18 cellular contexts compared by ENCODE assay signal in the genomic region with DNA sequence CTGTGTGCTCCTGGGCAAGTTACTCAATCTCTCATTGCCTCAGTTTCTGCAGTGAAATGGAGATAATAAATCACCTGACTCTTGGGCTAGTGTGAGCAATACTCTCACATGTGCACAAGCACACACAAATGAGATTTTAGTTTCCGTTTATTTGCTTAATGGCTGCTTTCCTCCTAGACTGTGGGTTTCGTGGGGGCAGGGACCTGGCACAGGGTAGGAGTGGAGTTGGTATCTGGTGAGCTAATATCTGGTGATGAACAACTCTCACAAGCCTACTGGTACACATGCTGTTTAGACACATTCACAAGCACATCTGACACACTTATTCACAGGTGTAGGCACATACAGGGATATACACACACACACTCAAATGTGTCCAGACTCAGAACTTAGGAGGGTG.
DNase-seq lines count a peak whose midpoint lies in the region; ATAC-seq and TF ChIP-seq lines count a peak whose summit lies in the region.
"Had no signal": no experiment of that assay in that cellular context is flagged by ENCODE, and none has a peak within 500 bp of the region (broad histone marks: within the 10 kb centered on the region; RNA-seq: fewer than 3 reads in every experiment).

No MANE protein-coding gene starts in this region.

- no peak for DNase-seq in activated naive CD4-positive, alpha-beta T cell (lab: John Stamatoyannopoulos, UW)
- DNase-seq in amniotic epithelial cell (ENCODE audit: low read depth), result peak; percentile 60
- DNase-seq in stimulated activated naive CD8-positive, alpha-beta T cell treated with anti-CD3 and anti-CD28 coated beads, Interleukin-15, amount 100 ng/mL, for 72 hours, result peak in 1 of 2 donors; percentile 36
- DNase-seq in stimulated activated effector memory CD8-positive, alpha-beta T cell treated with anti-CD3 and anti-CD28 coated beads, Interleukin-12 subunit alpha, Interleukin-12 subunit beta, amount 100 ng/mL, for 72 hours (ENCODE audit: low spot score in 2 of 2), result no peak
- no peak for DNase-seq in colonic mucosa
- DNase-seq: activated effector memory CD4-positive, alpha-beta T cell treated with anti-CD3 and anti-CD28 coated beads, Interleukin-2, amount 50 U/mL, for 16 hours; endodermal cell; Kasumi-1; NCI-H1105 treated with DMSO at 0.1 percent for 48 hours; NCI-H226; sigmoid colon; substantia nigra had no signal

- intact Hi-C loops in colonic mucosa (cut with DNase I), result no loop called here

- H3K4me3 ChIP-seq in KMS-11 (IDR thresholded peaks at IDR 0.05; ENCODE audit: insufficient read depth, low read depth, low read length) (no peak overlapping the region), colonic mucosa (no peak overlapping the region)
- H3K4me3 ChIP-seq: hepatocyte, lung, sigmoid colon had no signal

- peaks cover 5% of the 10 kb centered on the region for H3K9me3 Mint-ChIP-seq in activated naive CD4-positive, alpha-beta T cell treated with anti-CD3 and anti-CD28 coated beads, Interleukin-2, amount 50 U/mL, for 24 hours
- H3K9me3 Mint-ChIP-seq in stimulated activated naive CD8-positive, alpha-beta T cell treated with anti-CD3 and anti-CD28 coated beads, Interleukin-15, amount 100 ng/mL, for 72 hours, result no peaks in the 10 kb centered on the region
- no peaks in the 10 kb centered on the region for H3K9me3 Mint-ChIP-seq in stimulated activated effector memory CD8-positive, alpha-beta T cell treated with anti-CD3 and anti-CD28 coated beads, Interleukin-12 subunit alpha, Interleukin-12 subunit beta, amount 100 ng/mL, for 72 hours
- H3K9me3 Mint-ChIP-seq: HFFc6 had no signal

- peak overlapping the region; percentile 19; the same call in 1 of the 2 replicates for H3K9ac ChIP-seq in KMS-11
- H3K9ac ChIP-seq in colonic mucosa (ENCODE audit: low read depth in 2 of 2, low read length in 2 of 2), result no peak overlapping the region

- peaks cover 26% of the 10 kb centered on the region for H3K4me1 Mint-ChIP-seq in activated naive CD4-positive, alpha-beta T cell treated with anti-CD3 and anti-CD28 coated beads, Interleukin-2, amount 50 U/mL, for 24 hours
- H3K4me1 Mint-ChIP-seq in stimulated activated naive CD8-positive, alpha-beta T cell treated with anti-CD3 and anti-CD28 coated beads, Interleukin-15, amount 100 ng/mL, for 72 hours, result peaks cover 33% of the 10 kb centered on the region
- peaks cover 36% of the 10 kb centered on the region for H3K4me1 Mint-ChIP-seq in stimulated activated effector memory CD8-positive, alpha-beta T cell treated with anti-CD3 and anti-CD28 coated beads, Interleukin-12 subunit alpha, Interleukin-12 subunit beta, amount 100 ng/mL, for 72 hours

- H3K4me3 Mint-ChIP-seq in activated naive CD4-positive, alpha-beta T cell treated with anti-CD3 and anti-CD28 coated beads, Interleukin-2, amount 50 U/mL, for 24 hours, result no peak overlapping the region
- no peak overlapping the region for H3K4me3 Mint-ChIP-seq in stimulated activated naive CD8-positive, alpha-beta T cell treated with anti-CD3 and anti-CD28 coated beads, Interleukin-15, amount 100 ng/mL, for 72 hours
- H3K4me3 Mint-ChIP-seq in stimulated activated effector memory CD8-positive, alpha-beta T cell treated with anti-CD3 and anti-CD28 coated beads, Interleukin-12 subunit alpha, Interleukin-12 subunit beta, amount 100 ng/mL, for 72 hours, result no peak overlapping the region
- H3K4me3 Mint-ChIP-seq: endodermal cell, HFFc6 had no signal

- TF ChIP-seq CTCF in KMS-11 (conservative IDR thresholded peaks at IDR 0.05; ENCODE audit: low read depth, low read length) (no peak), colonic mucosa (IDR thresholded peaks at IDR 0.05) (no peak)

- no peaks in the 10 kb centered on the region for H3K36me3 Mint-ChIP-seq in activated naive CD4-positive, alpha-beta T cell treated with anti-CD3 and anti-CD28 coated beads, Interleukin-2, amount 50 U/mL, for 24 hours
- no peaks in the 10 kb centered on the region for H3K36me3 Mint-ChIP-seq in stimulated activated effector memory CD8-positive, alpha-beta T cell treated with anti-CD3 and anti-CD28 coated beads, Interleukin-12 subunit alpha, Interleukin-12 subunit beta, amount 100 ng/mL, for 72 hours

- peak; percentile 84 for ATAC-seq in stimulated activated naive CD8-positive, alpha-beta T cell treated with anti-CD3 and anti-CD28 coated beads, Interleukin-15, amount 100 ng/mL, for 72 hours
- no peak for ATAC-seq in stimulated activated effector memory CD8-positive, alpha-beta T cell treated with anti-CD3 and anti-CD28 coated beads, Interleukin-12 subunit alpha, Interleukin-12 subunit beta, amount 100 ng/mL, for 72 hours
- ATAC-seq: Right ventricle myocardium inferior had no signal

- no peaks in the 10 kb centered on the region for H3K36me3 ChIP-seq in KMS-11 (ENCODE audit: insufficient read depth)
- no peaks in the 10 kb centered on the region for H3K36me3 ChIP-seq in colonic mucosa
- H3K36me3 ChIP-seq: sigmoid colon had no signal

- no peaks in the 10 kb centered on the region for H4K20me1 ChIP-seq in KMS-11 (ENCODE audit: insufficient read depth)

- H3K27ac ChIP-seq in KMS-11 (peak overlapping the region; percentile 79), colonic mucosa (no peak overlapping the region)
- H3K27ac ChIP-seq: hepatocyte, sigmoid colon had no signal

- H3K79me2 ChIP-seq in KMS-11 (ENCODE audit: insufficient read depth, low read depth), result peaks cover 22% of the 10 kb centered on the region
- H3K79me2 ChIP-seq: hepatocyte had no signal

- peaks cover 75% of the 10 kb centered on the region for H3K4me1 ChIP-seq in KMS-11 (ENCODE audit: low read depth, poor library complexity, severe bottlenecking)
- peaks cover 4% of the 10 kb centered on the region for H3K4me1 ChIP-seq in colonic mucosa
- H3K4me1 ChIP-seq: sigmoid colon had no signal

- no peaks in the 10 kb centered on the region for H3K27me3 Mint-ChIP-seq in activated naive CD4-positive, alpha-beta T cell treated with anti-CD3 and anti-CD28 coated beads, Interleukin-2, amount 50 U/mL, for 24 hours
- no peaks in the 10 kb centered on the region for H3K27me3 Mint-ChIP-seq in stimulated activated naive CD8-positive, alpha-beta T cell treated with anti-CD3 and anti-CD28 coated beads, Interleukin-15, amount 100 ng/mL, for 72 hours

- no peak overlapping the region for H2AFZ ChIP-seq in KMS-11 (ENCODE audit: low read depth)
- H2AFZ ChIP-seq: hepatocyte had no signal

- H3K27ac Mint-ChIP-seq in activated naive CD4-positive, alpha-beta T cell treated with anti-CD3 and anti-CD28 coated beads, Interleukin-2, amount 50 U/mL, for 24 hours, result peak overlapping the region; percentile 3
- no peak overlapping the region for H3K27ac Mint-ChIP-seq in stimulated activated naive CD8-positive, alpha-beta T cell treated with anti-CD3 and anti-CD28 coated beads, Interleukin-15, amount 100 ng/mL, for 72 hours
- no peak overlapping the region for H3K27ac Mint-ChIP-seq in stimulated activated effector memory CD8-positive, alpha-beta T cell treated with anti-CD3 and anti-CD28 coated beads, Interleukin-12 subunit alpha, Interleukin-12 subunit beta, amount 100 ng/mL, for 72 hours
- H3K27ac Mint-ChIP-seq: endodermal cell had no signal

- H3K4me2 ChIP-seq in KMS-11, result peak overlapping the region; percentile 40
- H3K4me2 ChIP-seq: hepatocyte had no signal

- H3K27me3 ChIP-seq in KMS-11 (ENCODE audit: insufficient read depth, low read depth), result no peaks in the 10 kb centered on the region
- H3K27me3 ChIP-seq in colonic mucosa, result no peaks in the 10 kb centered on the region
- H3K27me3 ChIP-seq: hepatocyte, sigmoid colon had no signal

- H3K9me3 ChIP-seq in colonic mucosa, result no peaks in the 10 kb centered on the region
